8 cellular contexts compared by ENCODE assay signal in genomic region chr3:38029400-38030125, GRCh38. TPM values are rescaled to one million over a fixed set of nuclear protein-coding genes. Genes with fewer than 3 reads are reported as not detected.
A peak's percentile ranks its signal among the peaks of the same experiment; 100 is the strongest.
DNase-seq lines count a peak whose midpoint lies in the region; ATAC-seq and TF ChIP-seq lines count a peak whose summit lies in the region.

PLCD1 (minus strand) TSS chr3:38029642; CDS start chr3:38029539, 103 bp downstream.

- peaks cover 29% of the 10 kb centered on the region for H3K4me1 Mint-ChIP-seq in activated T-cell treated with anti-CD3 and anti-CD28 coated beads, Interleukin-2, amount 50 U/mL, for 72 hours (ENCODE audit: low read depth)

- 2 to 3% methylated on average over 6 to 14 of the region's 75 CpGs for WGBS in thyroid gland, 2 donors

- peak in 1 of 2 donors; percentile 10 for ATAC-seq in activated T-cell treated with anti-CD3 and anti-CD28 coated beads, Interleukin-2, amount 50 U/mL, for 72 hours (replicated peaks in 1 of 2)
- peak; percentile 21 for ATAC-seq in mucosa of descending colon

- H3K27me3 Mint-ChIP-seq in activated T-cell treated with anti-CD3 and anti-CD28 coated beads, Interleukin-2, amount 50 U/mL, for 72 hours (ENCODE audit: low read depth), result peaks cover 23% of the 10 kb centered on the region

- no peaks in the 10 kb centered on the region for H3K9me3 ChIP-seq in mucosa of descending colon
- no peaks in the 10 kb centered on the region for H3K9me3 ChIP-seq in thyroid gland

- H3K4me3 Mint-ChIP-seq in activated T-cell treated with anti-CD3 and anti-CD28 coated beads, Interleukin-2, amount 50 U/mL, for 72 hours, result peak within 1 kb of the TSS; percentile 69 to 76

- H3K4me1 ChIP-seq in mucosa of descending colon (ENCODE audit: low read depth) (peaks cover 48% of the 10 kb centered on the region), thyroid gland (peaks cover 34 to 36% of the 10 kb centered on the region in 2 donors)

- peak in 1 of 2 donors; percentile 61 for TF ChIP-seq POLR2A in thyroid gland (IDR thresholded peaks at IDR 0.05)

- no peaks in the 10 kb centered on the region for H3K36me3 ChIP-seq in mucosa of descending colon (ENCODE audit: low read depth)
- no peaks in the 10 kb centered on the region for H3K36me3 ChIP-seq in thyroid gland

- H3K27ac Mint-ChIP-seq in activated T-cell treated with anti-CD3 and anti-CD28 coated beads, Interleukin-2, amount 50 U/mL, for 72 hours, result no peak within 1 kb of the TSS

- H3K36me3 Mint-ChIP-seq in activated T-cell treated with anti-CD3 and anti-CD28 coated beads, Interleukin-2, amount 50 U/mL, for 72 hours (ENCODE audit: insufficient read depth in 2 of 2), result peaks cover 2 to 5% of the 10 kb centered on the region in 2 donors

- TF ChIP-seq CTCF in mucosa of descending colon (IDR thresholded peaks at IDR 0.05) (no peak), thyroid gland (IDR thresholded peaks at IDR 0.05) (no peak)

- no peaks in the 10 kb centered on the region for H3K9me3 Mint-ChIP-seq in activated T-cell treated with anti-CD3 and anti-CD28 coated beads, Interleukin-2, amount 50 U/mL, for 72 hours

- DNase-seq in NCI-H82 (lab: John Stamatoyannopoulos, UW) (peak; percentile 33), NCI-H82 treated with DMSO at 0.1 percent for 48 hours (lab: John Stamatoyannopoulos, UW; ENCODE audit: unreplicated experiment) (no peak), fibroblast of gingiva (ENCODE audit: low read depth) (peak; percentile 83), mucosa of descending colon (peak; percentile 70 to 85 (median 82)), thyroid gland (peak; percentile 79 to 80), NCI-H1105 treated with DMSO at 0.1 percent for 48 hours (lab: John Stamatoyannopoulos, UW) (no peak), SIG-M5 (lab: John Stamatoyannopoulos, UW) (no peak)
- DNase-seq in activated T-cell treated with anti-CD3 and anti-CD28 coated beads, Interleukin-2, amount 50 U/mL, for 72 hours, result peak; percentile 41 to 61

- intact Hi-C loops in mucosa of descending colon (cut with DNase I, micrococcal nuclease) (no loop called here), thyroid gland (cut with DNase I) (no loop called here)

- peak within 1 kb of the TSS; percentile 5 to 94 (median 81) for H3K27ac ChIP-seq in thyroid gland

- H3K27me3 ChIP-seq in thyroid gland, result no peaks in the 10 kb centered on the region

- no peak within 1 kb of the TSS for H3K4me3 ChIP-seq in mucosa of descending colon
- peak within 1 kb of the TSS in 2 of 3 donors; percentile 7 to 57 for H3K4me3 ChIP-seq in thyroid gland (replicated peaks in 1 of 3)

RNA-seq across cellular contexts. Expression of gene PLCD1, which starts in this region (rescaled TPM):
- total RNA-seq in activated T-cell treated with anti-CD3 and anti-CD28 coated beads, Interleukin-2, amount 50 U/mL, for 72 hours, result 10 to 100 TPM; 15.4 to 16.8 TPM
- total RNA-seq in mucosa of descending colon, result 100 to 1,000 TPM in 1 of 3 donors, 10 to 100 TPM in 2; 38.2 to 113 (median 66.5) TPM
- total RNA-seq in thyroid gland, result 10 to 100 TPM; 13.8 to 19.9 (median 16.0) TPM

Comparison
In these comparisons a context has a peak if more than half of its experiments do, and no peak if none do; other contexts are left out.
1. DNase-seq: peak in NCI-H82 (single experiment), activated T-cell treated with anti-CD3 and anti-CD28 coated beads, Interleukin-2, amount 50 U/mL, for 72 hours (2 of 2), fibroblast of gingiva (single experiment), mucosa of descending colon (3 of 3) and thyroid gland (2 of 2); none in NCI-H82 treated with DMSO at 0.1 percent for 48 hours (single experiment), NCI-H1105 treated with DMSO at 0.1 percent for 48 hours (single experiment) and SIG-M5 (single experiment).